In the genomic region with DNA sequence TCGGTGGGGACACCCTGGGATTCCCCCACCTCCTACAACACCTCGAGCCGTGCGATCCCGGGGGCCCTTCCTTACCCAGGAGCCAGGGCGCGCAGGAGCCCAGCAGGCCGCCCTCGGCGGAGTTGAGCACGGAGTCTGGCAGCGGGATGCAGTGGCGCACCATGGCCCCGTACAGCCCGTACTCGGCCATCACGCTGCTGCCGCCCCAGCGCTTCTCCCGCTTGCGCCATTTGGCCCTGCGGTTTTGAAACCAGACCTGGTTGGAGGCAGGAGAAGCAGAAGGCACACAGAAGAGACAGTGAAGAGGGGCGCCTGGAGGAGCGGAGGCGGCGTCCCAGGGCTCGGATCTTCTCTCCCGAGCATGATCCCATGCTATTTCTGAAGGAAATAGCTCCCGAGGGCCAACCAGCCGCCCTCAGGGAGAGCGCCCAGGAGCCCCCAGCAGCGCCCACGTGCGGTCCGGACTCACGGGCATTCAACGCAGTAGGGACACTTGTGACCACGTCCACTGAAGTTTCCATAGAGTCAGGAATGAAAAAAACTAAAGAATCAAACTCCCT, we compare ENCODE assay signal across 9 cellular contexts. TPM values are rescaled to one million over a fixed set of nuclear protein-coding genes. Genes with fewer than 3 reads are reported as not detected.
DNase-seq lines count a peak whose midpoint lies in the region; ATAC-seq, FAIRE-seq and TF ChIP-seq lines count a peak whose summit lies in the region.
"Had no signal": no experiment of that assay in that cellular context is flagged by ENCODE, and none has a peak within 500 bp of the region (broad histone marks: within the 10 kb centered on the region; RNA-seq: fewer than 3 reads in every experiment).

No MANE protein-coding gene starts in this region.

- no peak for TF ChIP-seq EP300 in H1 (IDR thresholded peaks at IDR 0.05; ENCODE audit: borderline replicate concordance in 1 of 2, low read depth in 2 of 2, low read length in 2 of 2)

- no peaks in the 10 kb centered on the region for H3K36me3 Mint-ChIP-seq in neural progenitor cell

- H3K4me2 ChIP-seq in H1 (ENCODE audit: insufficient read depth in 1 of 2, low read depth in 2 of 2, low read length in 2 of 2) (peak overlapping the region; percentile 70 to 82), neural progenitor cell (peak overlapping the region; percentile 46)

- no peak overlapping the region for H3K56ac ChIP-seq in H1 (replicated peaks; ENCODE audit: insufficient read length, low read depth, low read length)

- no peak overlapping the region for H3K27ac Mint-ChIP-seq in neural progenitor cell

- no peak overlapping the region for H2AK5ac ChIP-seq in H1 (ENCODE audit: low read depth, low read length)

- H3K14ac ChIP-seq in H1 (ENCODE audit: insufficient read length), result no peak overlapping the region

- TF ChIP-seq RAD21 in H1 (IDR thresholded peaks at IDR 0.05 in 1 of 2, conservative IDR thresholded peaks at IDR 0.05 in 1 of 2; ENCODE audit: low read depth in 2 of 2, low read length in 2 of 2), result no peak

- H3K4me1 ChIP-seq in BE2C (no peaks in the 10 kb centered on the region), H1 (replicated peaks in 1 of 4; ENCODE audit: control insufficient read depth in 3 of 4, insufficient read depth in 4 of 4, low read length in 3 of 4) (peaks cover 0 to 3% (median 0%) of the 10 kb centered on the region in 4 experiments; a peak in 2 of 7 replicates), neural progenitor cell (peaks cover 5% of the 10 kb centered on the region)

- no peak overlapping the region for H3K4ac ChIP-seq in H1 (replicated peaks; ENCODE audit: insufficient read length, low read depth, low read length)

- no peak for TF ChIP-seq POLR2A in H1 (IDR thresholded peaks at IDR 0.05; ENCODE audit: control extremely low read depth in 1 of 2, low read depth in 2 of 2, low read length in 2 of 2)

- H3K9ac ChIP-seq in H1 (replicated peaks in 1 of 4; ENCODE audit: extremely low read depth in 1 of 4, low read depth in 3 of 4, low read length in 3 of 4) (no peak overlapping the region), neural progenitor cell (no peak overlapping the region)

- CTCF ChIA-PET in H1 (lab: Charles Lee; ENCODE audit: partially characterized antibody), result interaction anchor here (0.6 to 2.8 kb wide), 15 partner anchors 9 to 162 kb away, joined by 3 to 10 read pairs (median 3); no protein-coding TSS in a partner anchor

- no peak overlapping the region for H3K18ac ChIP-seq in H1 (ENCODE audit: extremely low read depth, low read length)

- H3K9me3 ChIP-seq in BE2C (no peaks in the 10 kb centered on the region), H1 (ENCODE audit: insufficient read depth in 2 of 2, low read depth in 1 of 2, low read length in 1 of 2) (no peaks in the 10 kb centered on the region), neural progenitor cell (ENCODE audit: low read depth) (no peaks in the 10 kb centered on the region)

- peaks cover 5% of the 10 kb centered on the region for H3K9me3 Mint-ChIP-seq in neural progenitor cell

- H4K8ac ChIP-seq in H1 (ENCODE audit: extremely low read depth, insufficient read depth, low read length), result no peak overlapping the region

- ATAC-seq in GM19023 (IDR thresholded peaks at IDR 0.05; ENCODE audit: unreplicated experiment) (no peak), GM21619 (IDR thresholded peaks at IDR 0.05; ENCODE audit: unreplicated experiment) (no peak)

- H2AFZ ChIP-seq in H1 (ENCODE audit: low read length) (no peak overlapping the region), neural progenitor cell (replicated peaks) (no peak overlapping the region)

- peaks cover 5% of the 10 kb centered on the region for H3K4me1 Mint-ChIP-seq in neural progenitor cell

- no peaks in the 10 kb centered on the region for H3K79me1 ChIP-seq in H1 (ENCODE audit: low read depth, low read length)

- H4K5ac ChIP-seq in H1 (ENCODE audit: insufficient read length, low read depth, low read length), result no peak overlapping the region

- no peak overlapping the region for H3K23ac ChIP-seq in H1 (ENCODE audit: insufficient read length)

- 10% methylated on average over 38 of the region's 38 CpGs; no CpG with 5 or more reads in 1 of the 2 experiments for WGBS in H1 (ENCODE audit: extremely low coverage in 1 of 2, insufficient coverage in 1 of 2, insufficient read length in 1 of 2, insufficient replicate concordance in 2 of 2, low coverage in 1 of 2, low lambda C conversion rate in 2 of 2, missing lambda C conversion rate in 1 of 2), 2 experiments

- DNase-seq in BE2C, result no peak
- DNase-seq in MV-4-11 (lab: John Stamatoyannopoulos, UW), result peak; percentile 30
- DNase-seq in H1 (ENCODE audit: low read depth in 1 of 2, low spot score in 2 of 2), result peak in 1 of 2 experiments; percentile 47
- DNase-seq in neural progenitor cell (ENCODE audit: low spot score), result peak; percentile 57
- no peak for DNase-seq in dermis blood vessel endothelial cell
- no peak for DNase-seq in LoVo (ENCODE audit: low spot score)
- DNase-seq: activated gamma-delta T cell treated with Interleukin-2 at 50 U/mL for 16 hours had no signal

- peak overlapping the region; percentile 33 for H3K4me3 ChIP-seq in BE2C (ENCODE audit: low read depth, low read length)
- peak overlapping the region; percentile 15 to 51 (median 24); a peak in 7 of 8 replicates for H3K4me3 ChIP-seq in H1 (ENCODE audit: extremely low read depth in 1 of 4, insufficient read depth in 2 of 4, low read depth in 3 of 4, low read length in 4 of 4)
- H3K4me3 ChIP-seq in neural progenitor cell, result peak overlapping the region; percentile 27

- H3K79me2 ChIP-seq in H1 (ENCODE audit: control insufficient read depth in 1 of 2, insufficient read depth in 2 of 2, low read length in 2 of 2) (no peaks in the 10 kb centered on the region), neural progenitor cell (ENCODE audit: low read depth) (no peaks in the 10 kb centered on the region)

- POLR2A ChIA-PET in H1 (lab: Charles Lee; ENCODE audit: partially characterized antibody), result interaction anchor here (1.3 kb wide), 1 partner anchor 117 kb away, joined by 3 read pairs; the partner anchor contains the start of gene ENTPD6

- H2BK15ac ChIP-seq in H1 (ENCODE audit: low read length), result no peak overlapping the region

- no peak overlapping the region for H4K91ac ChIP-seq in H1 (replicated peaks; ENCODE audit: insufficient read length, low read length)

- TF ChIP-seq CTCF in BE2C (IDR thresholded peaks at IDR 0.05; ENCODE audit: low read depth, low read length) (no peak), H1 (IDR thresholded peaks at IDR 0.05; ENCODE audit: control extremely low read depth in 1 of 3, insufficient read depth in 1 of 3, low read depth in 1 of 3, low read length in 3 of 3) (no peak), neural progenitor cell (IDR thresholded peaks at IDR 0.05) (no peak)

- no peak overlapping the region for H2BK12ac ChIP-seq in H1 (ENCODE audit: low read depth, low read length)

- H3K27ac ChIP-seq in H1 (ENCODE audit: low read depth, low read length), result no peak overlapping the region
- H3K27ac ChIP-seq in neural progenitor cell, result no peak overlapping the region

- H3K27me3 ChIP-seq in BE2C (peaks cover 93% of the 10 kb centered on the region), H1 (replicated peaks in 1 of 4; ENCODE audit: control insufficient read depth in 3 of 4, extremely low read depth in 1 of 4, insufficient read depth in 3 of 4, low read length in 3 of 4) (peaks cover 29 to 60% (median 55%) of the 10 kb centered on the region in 4 experiments), neural progenitor cell (peaks cover 99% of the 10 kb centered on the region)

- H3F3A ChIP-seq in neural progenitor cell (ENCODE audit: low read depth), result peaks cover 4% of the 10 kb centered on the region

- H3K23me2 ChIP-seq in H1 (ENCODE audit: low read depth, low read length), result peaks cover 7% of the 10 kb centered on the region; the same call in 1 of the 2 replicates

- no peaks in the 10 kb centered on the region for H4K20me1 ChIP-seq in H1 (replicated peaks in 1 of 2; ENCODE audit: control insufficient read depth in 1 of 2, insufficient read depth in 2 of 2, low read length in 2 of 2)
- peaks cover 40% of the 10 kb centered on the region for H4K20me1 ChIP-seq in neural progenitor cell (ENCODE audit: low read depth)

- no peak for FAIRE-seq in H1 (lab: Jason Lieb, UNC)

- no peak overlapping the region for H3K4me3 Mint-ChIP-seq in neural progenitor cell

- H3K27me3 Mint-ChIP-seq in neural progenitor cell (ENCODE audit: insufficient read depth, low read depth), result peaks cover 50% of the 10 kb centered on the region

- H3K36me3 ChIP-seq in BE2C (no peaks in the 10 kb centered on the region), H1 (ENCODE audit: control insufficient read depth in 2 of 4, insufficient read depth in 4 of 4, low read length in 3 of 4) (no peaks in the 10 kb centered on the region; a peak in 1 of 8 replicates), neural progenitor cell (no peaks in the 10 kb centered on the region)

- no peak overlapping the region for H2BK20ac ChIP-seq in H1 (ENCODE audit: low read length)

- H2BK5ac ChIP-seq in H1 (ENCODE audit: low read depth, low read length), result no peak overlapping the region

- H2BK120ac ChIP-seq in H1 (replicated peaks; ENCODE audit: low read depth, low read length), result no peak overlapping the region

RNA-seq across cellular contexts. Expression of gene VSX1, which starts 4.3 kb away (rescaled TPM):
- polyA plus RNA-seq in BE2C (2012; ENCODE audit: insufficient read depth, insufficient read length, low read depth), result 0.22 TPM
- not detected in 2 replicates for total RNA-seq in H1 (2021; fragmentation: NEBNext Ultra II Directional; extraction: Animal tissue kit (Norgen Biotek cat#: 25700))
- 0.05 and 0.14 TPM in 2 replicates for polyA plus RNA-seq in H1 (2011; rRNA removed)
- 0.04 TPM for polyA plus RNA-seq in H1 (2011; cell fraction: cytosol; rRNA removed)
- not detected for polyA plus RNA-seq in H1 (2011; cell fraction: nucleus; rRNA removed)
- polyA plus RNA-seq in H1 (2012, experiment 1 of 2), result not detected in 4 replicates
- polyA plus RNA-seq in H1 (2012, experiment 2 of 2), result not detected
- 0.10 TPM for polyA plus RNA-seq in H1 (2013, experiment 1 of 2)
- 0.04 TPM for polyA plus RNA-seq in H1 (2013, experiment 2 of 2)
- polyA minus RNA-seq in H1 (2011; rRNA and poly(A)+ RNA removed), result not detected in 2 replicates
- polyA minus RNA-seq in H1 (2011; cell fraction: cytosol; rRNA and poly(A)+ RNA removed), result not detected
- 1.00 TPM for polyA minus RNA-seq in H1 (2011; cell fraction: nucleus; rRNA and poly(A)+ RNA removed)
- total RNA-seq in neural progenitor cell (ENCODE audit: low replicate concordance), result not detected in 2 replicates
- not detected in 2 replicates for total RNA-seq in dermis blood vessel endothelial cell

RNA-seq across cellular contexts. Expression of gene ACSS1, which starts 19.8 kb away (rescaled TPM):
- polyA plus RNA-seq in BE2C (2012; ENCODE audit: insufficient read depth, insufficient read length, low read depth), result not detected
- total RNA-seq in H1 (2021; fragmentation: NEBNext Ultra II Directional; extraction: Animal tissue kit (Norgen Biotek cat#: 25700)), result 2.2 and 2.6 TPM in 2 replicates
- polyA plus RNA-seq in H1 (2011; rRNA removed), result 3.3 and 3.4 TPM in 2 replicates
- 3.7 TPM for polyA plus RNA-seq in H1 (2011; cell fraction: cytosol; rRNA removed)
- polyA plus RNA-seq in H1 (2011; cell fraction: nucleus; rRNA removed), result 5.8 TPM
- 2.6 to 4.3 TPM (median 3.7 TPM) in 4 replicates for polyA plus RNA-seq in H1 (2012, experiment 1 of 2)
- polyA plus RNA-seq in H1 (2012, experiment 2 of 2), result 2.2 TPM
- 1.2 TPM for polyA plus RNA-seq in H1 (2013, experiment 1 of 2)
- 1.1 TPM for polyA plus RNA-seq in H1 (2013, experiment 2 of 2)
- 3.4 and 6.8 TPM in 2 replicates for polyA minus RNA-seq in H1 (2011; rRNA and poly(A)+ RNA removed)
- 2.1 TPM for polyA minus RNA-seq in H1 (2011; cell fraction: cytosol; rRNA and poly(A)+ RNA removed)
- polyA minus RNA-seq in H1 (2011; cell fraction: nucleus; rRNA and poly(A)+ RNA removed), result 2.3 TPM
- total RNA-seq in neural progenitor cell (ENCODE audit: low replicate concordance) (not detected in 2 replicates), dermis blood vessel endothelial cell (39.6 and 52.1 TPM in 2 replicates)

Comparison
In these comparisons a context has a peak if more than half of its experiments do, and no peak if none do; other contexts are left out.
1. DNase-seq: peak in MV-4-11 (single experiment) and neural progenitor cell (single experiment); none in BE2C (single experiment), dermis blood vessel endothelial cell (single experiment) and LoVo (single experiment).
2. RNA of gene ACSS1, which starts 19.8 kb away (total RNA-seq): 39.6 to 52.1 TPM in dermis blood vessel endothelial cell; 2.2 to 2.6 TPM in H1 and not detected in neural progenitor cell; every median in the first group is over 10 times any median in the second.
3. Peak in every context shown above with its lines, with median percentiles within 50 percentile points of each other: H3K4me3 ChIP-seq.